In genomic region chr3:99981138-99981537, GRCh38 we compare ENCODE assay signal across 27 cellular contexts.
"Had no signal": no experiment of that assay in that cellular context is flagged by ENCODE, and none has a peak within 500 bp of the region (broad histone marks: within the 10 kb centered on the region; RNA-seq: fewer than 3 reads in every experiment).

No MANE protein-coding gene starts in this region.

- H3K9me3 Mint-ChIP-seq: activated CD4-positive, alpha-beta memory T cell treated with anti-CD3 and anti-CD28 coated beads for 36 hours; activated CD4-positive, alpha-beta T cell treated with anti-CD3 and anti-CD28 coated beads, Interleukin-2, amount 10 ng/mL, durations not matched to agents 7 days and 5 days had no signal

- H3K27me3 ChIP-seq: MG63 had no signal

- DNase-seq: activated CD4-positive, alpha-beta memory T cell treated with anti-CD3 and anti-CD28 coated beads for 36 hours; activated CD4-positive, alpha-beta T cell treated with anti-CD3 and anti-CD28 coated beads, Interleukin-2, amount 10 ng/mL, durations not matched to agents 7 days and 5 days; activated CD4-positive, CD25-positive, alpha-beta regulatory T cell; activated CD8-positive, alpha-beta memory T cell treated with anti-CD3 and anti-CD28 coated beads for 24 hours; activated effector memory CD4-positive, alpha-beta T cell treated with anti-CD3 and anti-CD28 coated beads, Interleukin-2, amount 50 U/mL, for 16 hours; activated naive CD4-positive, alpha-beta T cell treated with anti-CD3 and anti-CD28 coated beads for 36 hours; activated T-cell treated with anti-CD3 and anti-CD28 coated beads, Interleukin-2, amount 50 U/mL, for 4 hours; amygdala; MG63; MV-4-11; NCI-H1105; NCI-H1436; NCI-H187; NCI-H2081; NCI-H446 treated with DMSO at 0.1 percent for 48 hours; NCI-H524 treated with DMSO at 0.1 percent for 48 hours; NCI-H748 treated with DMSO at 0.1 percent for 48 hours; RPMI8226; SHP77; T-cell; T-helper 2 cell; T1000 had no signal

- H3K27me3 Mint-ChIP-seq: activated CD4-positive, alpha-beta memory T cell treated with anti-CD3 and anti-CD28 coated beads for 36 hours; activated CD4-positive, alpha-beta T cell treated with anti-CD3 and anti-CD28 coated beads, Interleukin-2, amount 10 ng/mL, durations not matched to agents 7 days and 5 days; activated naive CD8-positive, alpha-beta T cell; T-cell had no signal

- H3K27ac Mint-ChIP-seq: activated CD4-positive, alpha-beta memory T cell treated with anti-CD3 and anti-CD28 coated beads for 36 hours; activated CD4-positive, alpha-beta T cell treated with anti-CD3 and anti-CD28 coated beads, Interleukin-2, amount 10 ng/mL, durations not matched to agents 7 days and 5 days; activated naive CD4-positive, alpha-beta T cell treated with anti-CD3 and anti-CD28 coated beads for 36 hours; activated naive CD8-positive, alpha-beta T cell; brain; T-cell had no signal

- ATAC-seq: activated T-cell treated with anti-CD3 and anti-CD28 coated beads, Interleukin-2, amount 50 U/mL, for 4 hours; Panc1; T-cell had no signal

- H3K4me1 Mint-ChIP-seq: activated CD4-positive, alpha-beta T cell treated with anti-CD3 and anti-CD28 coated beads, Interleukin-2, amount 10 ng/mL, durations not matched to agents 7 days and 5 days; brain; T-cell had no signal

- FAIRE-seq: astrocyte, TTC549 had no signal

- H3K4me3 ChIP-seq: MG63 had no signal

- H3K36me3 ChIP-seq: MG63 had no signal

- H3K4me3 Mint-ChIP-seq: activated CD4-positive, alpha-beta memory T cell treated with anti-CD3 and anti-CD28 coated beads for 36 hours; activated CD4-positive, alpha-beta T cell treated with anti-CD3 and anti-CD28 coated beads, Interleukin-2, amount 10 ng/mL, durations not matched to agents 7 days and 5 days; activated naive CD4-positive, alpha-beta T cell treated with anti-CD3 and anti-CD28 coated beads for 36 hours; activated naive CD8-positive, alpha-beta T cell; activated T-cell treated with anti-CD3 and anti-CD28 coated beads, Interleukin-2, amount 50 U/mL, for 4 hours; brain; T-cell had no signal
